ENCODE assay signal across 8 cellular contexts in genomic region chr6:8707956-8708772, GRCh38.
A peak's percentile ranks its signal among the peaks of the same experiment; 100 is the strongest.
DNase-seq lines count a peak whose midpoint lies in the region; ATAC-seq and TF ChIP-seq lines count a peak whose summit lies in the region.

No MANE protein-coding gene starts in this region.

- H3K4me2 ChIP-seq in PC-3 (ENCODE audit: low read length) = peak overlapping the region; percentile 47

- no peak overlapping the region for H3K27ac ChIP-seq in PC-3 (ENCODE audit: low read length)

- CTCF ChIA-PET in PC-3 (lab: Charles Lee) = no interaction called here

- intact Hi-C loops in PC-3 (cut with micrococcal nuclease) = loop anchor here (2.0 kb wide), 2 partner anchors 169 to 1727 kb away; no protein-coding TSS in a partner anchor

- ATAC-seq in PC-3 (no peak), GM21526 (IDR thresholded peaks at IDR 0.05; ENCODE audit: low FRiP score, unreplicated experiment) (no peak), GM21717 (IDR thresholded peaks at IDR 0.05; ENCODE audit: unreplicated experiment) (no peak)

- H3K27me3 ChIP-seq in PC-3 (ENCODE audit: low read length) = peaks cover 27% of the 10 kb centered on the region; the same call in 1 of the 2 replicates

- no peaks in the 10 kb centered on the region for H3K9me2 ChIP-seq in PC-3 (replicated peaks; ENCODE audit: low read length)

- no peaks in the 10 kb centered on the region for H3K4me1 ChIP-seq in PC-3 (ENCODE audit: insufficient read depth, low read length)

- H2AFZ ChIP-seq in PC-3 (ENCODE audit: low read length) = 0 out of 2 replicates have a peak overlapping the region, but pooled peaks have one; percentile 28

- peak; percentile 65 for TF ChIP-seq CTCF in PC-3 (conservative IDR thresholded peaks at IDR 0.05; ENCODE audit: low read depth, low read length)
- TF ChIP-seq CTCF in fibroblast of villous mesenchyme (IDR thresholded peaks at IDR 0.05; ENCODE audit: insufficient read depth, low read depth, low read length) = no peak
- peak; percentile 54 for TF ChIP-seq CTCF in retinal pigment epithelial cell (conservative IDR thresholded peaks at IDR 0.05; ENCODE audit: low read depth, low read length)

- BruUV-seq in PC-3 (replicated peaks; lab: Mats Ljungman, UMichigan) = no TSS peak

- DNase-seq in Ammon's horn (ENCODE audit: low spot score) (peak; percentile 50), HS-5 (ENCODE audit: low read depth) (peak; percentile 14), PC-3 (peak; percentile 62), fibroblast of villous mesenchyme (ENCODE audit: low read depth) (peak; percentile 2), retinal pigment epithelial cell (ENCODE audit: low read depth) (peak; percentile 37), COLO668 (lab: John Stamatoyannopoulos, UW; ENCODE audit: unreplicated experiment) (no peak)

- no peaks in the 10 kb centered on the region for H3K36me3 ChIP-seq in PC-3 (ENCODE audit: low read depth, low read length)

- H3F3A ChIP-seq in PC-3 (ENCODE audit: low read length, unreplicated experiment) = no peaks in the 10 kb centered on the region

- POLR2A ChIA-PET in PC-3 (lab: Charles Lee; ENCODE audit: unreplicated experiment) = no interaction called here

- no peak overlapping the region for H3K4me3 ChIP-seq in PC-3 (ENCODE audit: low read length)
- H3K4me3 ChIP-seq in fibroblast of villous mesenchyme (ENCODE audit: low read depth, low read length) = no peak overlapping the region
- H3K4me3 ChIP-seq in retinal pigment epithelial cell (ENCODE audit: low read length) = peak overlapping the region; percentile 31

- no peaks in the 10 kb centered on the region for H4K20me1 ChIP-seq in PC-3 (ENCODE audit: low read length)

- H3K79me2 ChIP-seq in PC-3 (ENCODE audit: low read length) = no peaks in the 10 kb centered on the region

- H3K9me3 ChIP-seq in PC-3 (ENCODE audit: low read length) = no peaks in the 10 kb centered on the region

- H3K9ac ChIP-seq in PC-3 (ENCODE audit: low read length) = no peak overlapping the region
